Comparison of ENCODE assay signal across 8 cellular contexts in the genomic region with DNA sequence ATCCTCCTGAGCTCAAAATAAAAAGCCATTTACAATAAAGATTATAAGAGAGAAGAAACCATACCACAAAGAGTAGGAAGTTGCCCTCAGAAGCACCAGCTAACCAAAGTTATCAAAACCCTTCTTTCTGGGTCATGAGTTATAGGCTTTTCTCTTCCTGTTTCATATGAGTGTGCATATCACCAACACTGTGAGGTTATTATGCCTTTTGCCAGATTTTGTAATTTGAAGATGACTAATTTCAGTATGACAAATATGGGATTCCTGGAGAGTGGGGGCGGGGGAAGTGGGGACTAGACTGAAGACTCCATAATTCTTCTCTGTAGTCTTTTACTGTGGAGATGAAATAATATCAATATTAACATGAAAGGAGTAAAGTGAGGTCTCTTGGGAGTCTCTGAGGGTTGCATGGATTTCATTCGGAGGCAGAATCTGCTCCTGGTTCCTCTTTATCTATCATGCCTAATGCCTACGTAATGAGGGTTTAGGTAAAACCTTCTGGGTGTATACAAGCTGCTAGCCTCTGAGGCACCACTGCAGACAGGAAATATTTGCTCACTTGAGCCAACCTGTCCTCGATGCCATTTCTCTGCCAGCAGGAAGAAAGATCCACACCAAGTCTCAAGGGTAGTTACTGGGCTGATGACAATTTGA. TPM values are rescaled to one million over a fixed set of nuclear protein-coding genes. Genes with fewer than 3 reads are reported as not detected.
DNase-seq lines count a peak whose midpoint lies in the region; ATAC-seq, FAIRE-seq and TF ChIP-seq lines count a peak whose summit lies in the region.

No MANE protein-coding gene starts in this region.

- ATAC-seq in A549 (peak; percentile 4 to 35; a peak in 3 of 6 replicates), GM19043 (IDR thresholded peaks at IDR 0.05; ENCODE audit: low read depth, unreplicated experiment) (peak; percentile 21), natural killer cell (peak; percentile 23 to 28 (median 24))

- H3K27ac ChIP-seq in A549 (peak overlapping the region; percentile 54 to 79), tibial artery (peak overlapping the region; percentile 47 to 100)

- TF ChIP-seq CTCF in A549 (IDR thresholded peaks at IDR 0.05) (no peak), WI38 (IDR thresholded peaks at IDR 0.05; ENCODE audit: low read depth, low read length) (no peak), choroid plexus epithelial cell (conservative IDR thresholded peaks at IDR 0.05; ENCODE audit: low read depth, low read length) (no peak), natural killer cell (IDR thresholded peaks at IDR 0.05) (no peak), tibial artery (IDR thresholded peaks at IDR 0.05) (no peak)

- peak overlapping the region; percentile 61 for H3K4me2 ChIP-seq in A549

- 26% methylated on average over 4 of the region's 4 CpGs for WGBS in A549 (ENCODE audit: missing lambda C conversion rate)

- intact Hi-C loops in natural killer cell (cut with micrococcal nuclease) = loop anchor here (10.0 kb wide), 1 partner anchor 779 kb away; no protein-coding TSS in a partner anchor
- intact Hi-C loops in tibial artery (cut with DNase I; ENCODE audit: low total_unique reads) = loop anchor here (10.0 kb wide), 1 partner anchor 101 kb away; no protein-coding TSS in a partner anchor

- H3K9me3 Mint-ChIP-seq in natural killer cell = no peaks in the 10 kb centered on the region

- TF ChIP-seq EP300 in A549 (IDR thresholded peaks at IDR 0.05) = no peak

- CTCF ChIA-PET in A549 (lab: Yijun Ruan, JAX) = interaction anchor here (0.6 kb wide), 2 partner anchors 10 to 505 kb away, joined by 3 to 4 read pairs; no protein-coding TSS in a partner anchor

- peaks cover 8% of the 10 kb centered on the region for H3K36me3 Mint-ChIP-seq in natural killer cell

- no peaks in the 10 kb centered on the region for H3K27me3 Mint-ChIP-seq in natural killer cell (ENCODE audit: low read depth in 2 of 2)

- peak; percentile 24 to 54 for DNase-seq in A549 (ENCODE audit: low read depth in 1 of 2, low spot score in 1 of 2)
- peak; percentile 69 for DNase-seq in KBM-7
- DNase-seq in choroid plexus epithelial cell (ENCODE audit: low read depth) = peak; percentile 86
- peak; percentile 50 for DNase-seq in natural killer cell
- peak; percentile 81 to 83 for DNase-seq in tibial artery
- DNase-seq in DMS79 (lab: John Stamatoyannopoulos, UW) = no peak

- H3K4me1 ChIP-seq in A549 (peaks cover 44% of the 10 kb centered on the region), tibial artery (peaks cover 0 to 49% (median 37%) of the 10 kb centered on the region in 4 donors)

- no peaks in the 10 kb centered on the region for H3K9me3 ChIP-seq in A549
- no peaks in the 10 kb centered on the region for H3K9me3 ChIP-seq in tibial artery

- no peaks in the 10 kb centered on the region for H3K27me3 ChIP-seq in tibial artery

- in situ Hi-C loops in KBM-7 (cut with MboI; ENCODE audit: low pct_unique_long_range_greater_than_20kb, low sequenced_read_pairs) = no loop called here

- peaks cover 10 to 20% (median 14%) of the 10 kb centered on the region in 3 donors for H3K36me3 ChIP-seq in tibial artery

- no peak for FAIRE-seq in A549 (lab: Jason Lieb, UNC)

- H3K4me3 ChIP-seq in A549 (no peak overlapping the region), WI38 (ENCODE audit: low read depth, low read length) (peak overlapping the region; percentile 8), choroid plexus epithelial cell (ENCODE audit: low read depth, low read length) (peak overlapping the region; percentile 6), tibial artery (no peak overlapping the region)

- no peak for TF ChIP-seq RAD21 in A549 (conservative IDR thresholded peaks at IDR 0.05 in 1 of 2, IDR thresholded peaks at IDR 0.05 in 1 of 2)

- no peak for TF ChIP-seq POLR2A in A549 (IDR thresholded peaks at IDR 0.05; ENCODE audit: low read length)

- POLR2A ChIA-PET in A549 (lab: Yijun Ruan, JAX) = no interaction called here

- peaks cover 73 to 76% of the 10 kb centered on the region in 2 donors for H3K4me1 Mint-ChIP-seq in natural killer cell

- H3K27ac Mint-ChIP-seq in natural killer cell = peak overlapping the region; percentile 99 to 100

- H3K4me3 Mint-ChIP-seq in natural killer cell = peak overlapping the region; percentile 91

TF ChIP-seq in A549, 52 proteins besides CTCF, POLR2A, EP300 and RAD21:
- no peak for TF ChIP-seq MAZ (IDR thresholded peaks at IDR 0.05; ENCODE audit: borderline replicate concordance, low read depth, low read length)
- TF ChIP-seq POLR2AphosphoS2 (conservative IDR thresholded peaks at IDR 0.05; ENCODE audit: low read length) = no peak
- TF ChIP-seq JUN (IDR thresholded peaks at IDR 0.05) = peak in 1 of 2 experiments; percentile 28; a peak in 1 of 5 replicates
- TF ChIP-seq CEBPB (IDR thresholded peaks at IDR 0.05) = peak in 1 of 2 experiments; percentile 55; a peak in 1 of 4 replicates
- TF ChIP-seq, protein P1, sequence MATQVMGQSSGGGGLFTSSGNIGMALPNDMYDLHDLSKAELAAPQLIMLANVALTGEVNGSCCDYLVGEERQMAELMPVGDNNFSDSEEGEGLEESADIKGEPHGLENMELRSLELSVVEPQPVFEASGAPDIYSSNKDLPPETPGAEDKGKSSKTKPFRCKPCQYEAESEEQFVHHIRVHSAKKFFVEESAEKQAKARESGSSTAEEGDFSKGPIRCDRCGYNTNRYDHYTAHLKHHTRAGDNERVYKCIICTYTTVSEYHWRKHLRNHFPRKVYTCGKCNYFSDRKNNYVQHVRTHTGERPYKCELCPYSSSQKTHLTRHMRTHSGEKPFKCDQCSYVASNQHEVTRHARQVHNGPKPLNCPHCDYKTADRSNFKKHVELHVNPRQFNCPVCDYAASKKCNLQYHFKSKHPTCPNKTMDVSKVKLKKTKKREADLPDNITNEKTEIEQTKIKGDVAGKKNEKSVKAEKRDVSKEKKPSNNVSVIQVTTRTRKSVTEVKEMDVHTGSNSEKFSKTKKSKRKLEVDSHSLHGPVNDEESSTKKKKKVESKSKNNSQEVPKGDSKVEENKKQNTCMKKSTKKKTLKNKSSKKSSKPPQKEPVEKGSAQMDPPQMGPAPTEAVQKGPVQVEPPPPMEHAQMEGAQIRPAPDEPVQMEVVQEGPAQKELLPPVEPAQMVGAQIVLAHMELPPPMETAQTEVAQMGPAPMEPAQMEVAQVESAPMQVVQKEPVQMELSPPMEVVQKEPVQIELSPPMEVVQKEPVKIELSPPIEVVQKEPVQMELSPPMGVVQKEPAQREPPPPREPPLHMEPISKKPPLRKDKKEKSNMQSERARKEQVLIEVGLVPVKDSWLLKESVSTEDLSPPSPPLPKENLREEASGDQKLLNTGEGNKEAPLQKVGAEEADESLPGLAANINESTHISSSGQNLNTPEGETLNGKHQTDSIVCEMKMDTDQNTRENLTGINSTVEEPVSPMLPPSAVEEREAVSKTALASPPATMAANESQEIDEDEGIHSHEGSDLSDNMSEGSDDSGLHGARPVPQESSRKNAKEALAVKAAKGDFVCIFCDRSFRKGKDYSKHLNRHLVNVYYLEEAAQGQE (IDR thresholded peaks at IDR 0.05) = no peak
- TF ChIP-seq, protein P2, sequence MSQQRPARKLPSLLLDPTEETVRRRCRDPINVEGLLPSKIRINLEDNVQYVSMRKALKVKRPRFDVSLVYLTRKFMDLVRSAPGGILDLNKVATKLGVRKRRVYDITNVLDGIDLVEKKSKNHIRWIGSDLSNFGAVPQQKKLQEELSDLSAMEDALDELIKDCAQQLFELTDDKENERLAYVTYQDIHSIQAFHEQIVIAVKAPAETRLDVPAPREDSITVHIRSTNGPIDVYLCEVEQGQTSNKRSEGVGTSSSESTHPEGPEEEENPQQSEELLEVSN (IDR thresholded peaks at IDR 0.05; ENCODE audit: borderline replicate concordance, low read depth) = no peak
- TF ChIP-seq FOSL2 (IDR thresholded peaks at IDR 0.05) = 0 out of 2 replicates have a peak, but pooled peaks have one; percentile 40
- peak; percentile 83 for TF ChIP-seq FOSL2 (CRISPR knock-in tag; IDR thresholded peaks at IDR 0.05)
- TF ChIP-seq MAX (IDR thresholded peaks at IDR 0.05) = 0 out of 2 replicates have a peak, but pooled peaks have one; percentile 26
- TF ChIP-seq JUNB (IDR thresholded peaks at IDR 0.05) = peak; percentile 59

RNA-seq across cellular contexts. Expression of gene LPXN, which starts 2.1 kb away (rescaled TPM):
- polyA plus RNA-seq in A549 (2011; rRNA removed) (6.6 and 6.7 TPM in 2 replicates), A549 (2017; fragmentation: RNase III; extraction: RNeasy Plus Mini Kit Qiagen cat#74134 plus additional on column Dnase treatment) (2.5 to 2.9 TPM (median 2.5 TPM) in 3 replicates)
- polyA plus RNA-seq in A549 (2012; cell fraction: cytosol; rRNA removed) = 1.5 and 2.0 TPM in 2 replicates
- polyA plus RNA-seq in A549 (2012; cell fraction: nucleus; rRNA removed) = 2.7 and 4.0 TPM in 2 replicates
- polyA minus RNA-seq in A549 (2011; rRNA and poly(A)+ RNA removed) = 7.3 and 9.7 TPM in 2 replicates
- 100 to 1,000 TPM in 1 of 3 donors, 10 to 100 TPM in 2; 81.0 to 123 (median 92.5) TPM for total RNA-seq in natural killer cell

RNA-seq across cellular contexts. Expression of gene ZFP91, which starts 5.3 kb away (rescaled TPM):
- polyA plus RNA-seq in A549 (2011; rRNA removed) = 52.3 and 66.9 TPM in 2 replicates
- 10.7 and 12.2 TPM in 2 replicates for polyA plus RNA-seq in A549 (2012; cell fraction: cytosol; rRNA removed)
- polyA plus RNA-seq in A549 (2012; cell fraction: nucleus; rRNA removed) = 5.8 and 10.0 TPM in 2 replicates
- 45.0 to 48.5 TPM (median 47.7 TPM) in 3 replicates for polyA plus RNA-seq in A549 (2017; fragmentation: RNase III; extraction: RNeasy Plus Mini Kit Qiagen cat#74134 plus additional on column Dnase treatment)
- polyA minus RNA-seq in A549 (2011; rRNA and poly(A)+ RNA removed) = 35.4 and 38.3 TPM in 2 replicates
- 10 to 100 TPM; 54.8 to 61.8 (median 57.8) TPM for total RNA-seq in natural killer cell

RNA-seq across cellular contexts. Expression of gene CNTF, which starts 48.9 kb away (rescaled TPM):
- 1.3 and 1.8 TPM in 2 replicates for polyA plus RNA-seq in A549 (2011; rRNA removed)
- 0.33 and 0.49 TPM in 2 replicates for polyA plus RNA-seq in A549 (2012; cell fraction: cytosol; rRNA removed)
- 2.1 and 2.8 TPM in 2 replicates for polyA plus RNA-seq in A549 (2012; cell fraction: nucleus; rRNA removed)
- 0.91 to 1.3 TPM (median 1.2 TPM) in 3 replicates for polyA plus RNA-seq in A549 (2017; fragmentation: RNase III; extraction: RNeasy Plus Mini Kit Qiagen cat#74134 plus additional on column Dnase treatment)
- polyA minus RNA-seq in A549 (2011; rRNA and poly(A)+ RNA removed) = 3.7 and 5.0 TPM in 2 replicates
- total RNA-seq in natural killer cell = 1 to 10 TPM; 3.6 to 5.5 (median 4.9) TPM

Comparison
In these comparisons a context has a peak if more than half of its experiments do, and no peak if none do; other contexts are left out.
1. H3K4me3 ChIP-seq: peak in WI38 (single experiment) and choroid plexus epithelial cell (single experiment); none in A549 (single experiment) and tibial artery (0 of 2).
2. Peak in every context shown above with its lines, with median percentiles within 50 percentile points of each other: ATAC-seq.